Comparison of ENCODE assay signal across 10 cellular contexts in genomic region chr12:69685810-69686209, GRCh38. TPM values are rescaled to one million over a fixed set of nuclear protein-coding genes. Genes with fewer than 3 reads are reported as not detected.
DNase-seq lines count a peak whose midpoint lies in the region; ATAC-seq and TF ChIP-seq lines count a peak whose summit lies in the region.
"Had no signal": no experiment of that assay in that cellular context is flagged by ENCODE, and none has a peak within 500 bp of the region (broad histone marks: within the 10 kb centered on the region; RNA-seq: fewer than 3 reads in every experiment).

No MANE protein-coding gene starts in this region.

- no peak for TF ChIP-seq CTCF in fibroblast of pulmonary artery (IDR thresholded peaks at IDR 0.05; ENCODE audit: low read length, missing control alignments)

- H3K9ac ChIP-seq in Karpas-422 (ENCODE audit: low read length): no peak overlapping the region

- H3K79me2 ChIP-seq in Karpas-422 (ENCODE audit: low read length): no peaks in the 10 kb centered on the region

- H3K9me3 ChIP-seq in Karpas-422 (ENCODE audit: low read length): no peaks in the 10 kb centered on the region

- peak; percentile 24 for DNase-seq in EH (ENCODE audit: low read depth)
- peak; percentile 39 for DNase-seq in NCI-H446 treated with DMSO at 0.1 percent for 48 hours (lab: John Stamatoyannopoulos, UW)
- peak; percentile 16 for DNase-seq in fibroblast of pulmonary artery (ENCODE audit: low read depth)
- DNase-seq in cerebellar cortex (ENCODE audit: low spot score): no peak
- no peak for DNase-seq in activated gamma-delta T cell (lab: John Stamatoyannopoulos, UW)
- DNase-seq in NCI-H1048 (lab: John Stamatoyannopoulos, UW): no peak
- DNase-seq in Karpas-422: no peak
- DNase-seq: Calu3, NCI-H1694 had no signal

- H3K4me3 ChIP-seq in fibroblast of pulmonary artery (replicated peaks; ENCODE audit: low read depth, low read length) (no peak overlapping the region), Karpas-422 (ENCODE audit: low read length) (no peak overlapping the region)

- H3K4me2 ChIP-seq in Karpas-422 (ENCODE audit: low read depth, low read length, poor library complexity, severe bottlenecking): no peak overlapping the region

- no peak overlapping the region for H3K27ac ChIP-seq in Karpas-422 (ENCODE audit: low read length)

- H3K4me1 ChIP-seq in Karpas-422 (ENCODE audit: low read length): peaks cover 6% of the 10 kb centered on the region

- H3K36me3 ChIP-seq in Karpas-422 (ENCODE audit: insufficient read depth, low read length): no peaks in the 10 kb centered on the region

- H3K27me3 ChIP-seq in Karpas-422 (ENCODE audit: low read length): 0 out of 2 replicates have a peak, but pooled peaks cover 3% of the 10 kb centered on the region

- no peaks in the 10 kb centered on the region for H4K20me1 ChIP-seq in Karpas-422 (ENCODE audit: insufficient read depth, low read depth, low read length)

- peak; percentile 62 for ATAC-seq in GM21825 (IDR thresholded peaks at IDR 0.05; ENCODE audit: unreplicated experiment)

- H3K9me2 ChIP-seq in Karpas-422 (replicated peaks; ENCODE audit: insufficient read depth, low read length): no peaks in the 10 kb centered on the region

- no peak overlapping the region for H2AFZ ChIP-seq in Karpas-422 (ENCODE audit: low read length)

RNA-seq across cellular contexts. Expression of gene BEST3, which starts 13.3 kb away (rescaled TPM):
- total RNA-seq in Karpas-422 (2014; rRNA removed; shearing (Covaris generic); ENCODE audit: low replicate concordance): not detected in 2 replicates

RNA-seq across cellular contexts. Expression of gene RAB3IP, which starts 52.9 kb away (rescaled TPM):
- 22.2 and 25.3 TPM in 2 replicates for total RNA-seq in Karpas-422 (2014; rRNA removed; shearing (Covaris generic); ENCODE audit: low replicate concordance)

Comparison
In these comparisons a context has a peak if more than half of its experiments do, and no peak if none do; other contexts are left out.
1. DNase-seq: peak in EH (single experiment), NCI-H446 treated with DMSO at 0.1 percent for 48 hours (single experiment) and fibroblast of pulmonary artery (single experiment); none in cerebellar cortex (single experiment), activated gamma-delta T cell (single experiment), NCI-H1048 (single experiment) and Karpas-422 (single experiment).